In genomic region chr21:42513985-42514882, GRCh38 we compare ENCODE assay signal across 8 cellular contexts. TPM values are rescaled to one million over a fixed set of nuclear protein-coding genes. Genes with fewer than 3 reads are reported as not detected.
DNase-seq lines count a peak whose midpoint lies in the region; ATAC-seq and TF ChIP-seq lines count a peak whose summit lies in the region.

No MANE protein-coding gene starts in this region.

- peak; percentile 45 for ATAC-seq in GM21515 (IDR thresholded peaks at IDR 0.05; ENCODE audit: unreplicated experiment)
- peak; percentile 80 to 85 for ATAC-seq in natural killer cell treated with Interleukin-12 subunit alpha and Interleukin-12 subunit beta and Interleukin-15 and Interleukin-18, amount 100 ng/mL, for 72 hours
- no peak for ATAC-seq in HG03135 (IDR thresholded peaks at IDR 0.05; ENCODE audit: unreplicated experiment)

- DNase-seq in COLO668 (lab: John Stamatoyannopoulos, UW; ENCODE audit: unreplicated experiment) (peak; percentile 87), NCI-H1694 treated with DMSO at 0.1 percent for 48 hours (lab: John Stamatoyannopoulos, UW) (peak; percentile 36), epithelial cell of esophagus (ENCODE audit: low read depth) (peak; percentile 43), testis (peak; percentile 34)
- DNase-seq in activated CD8-positive, alpha-beta memory T cell treated with anti-CD3 and anti-CD28 coated beads for 48 hours (ENCODE audit: low read depth in 2 of 3, low spot score in 2 of 3), result peak in 2 of 3 experiments; percentile 31 to 41
- peak; percentile 73 for DNase-seq in natural killer cell treated with Interleukin-12 subunit alpha and Interleukin-12 subunit beta and Interleukin-15 and Interleukin-18, amount 100 ng/mL, for 72 hours (ENCODE audit: low spot score)

- H3K4me1 Mint-ChIP-seq in natural killer cell treated with Interleukin-12 subunit alpha and Interleukin-12 subunit beta and Interleukin-15 and Interleukin-18, amount 100 ng/mL, for 72 hours (ENCODE audit: low read depth in 2 of 2), result peaks cover 14 to 24% of the 10 kb centered on the region in 2 donors

- peak overlapping the region; percentile 55 to 73 for H3K27ac ChIP-seq in testis

- peak overlapping the region; percentile 52 to 62 for H3K27ac Mint-ChIP-seq in natural killer cell treated with Interleukin-12 subunit alpha and Interleukin-12 subunit beta and Interleukin-15 and Interleukin-18, amount 100 ng/mL, for 72 hours

- no peaks in the 10 kb centered on the region for H3K36me3 Mint-ChIP-seq in natural killer cell treated with Interleukin-12 subunit alpha and Interleukin-12 subunit beta and Interleukin-15 and Interleukin-18, amount 100 ng/mL, for 72 hours

- TF ChIP-seq CTCF in epithelial cell of esophagus (IDR thresholded peaks at IDR 0.05; ENCODE audit: insufficient read depth, low read depth, low read length, missing control alignments) (no peak), testis (IDR thresholded peaks at IDR 0.05) (no peak)

- WGBS in testis, 2 donors, result 0 to 1% methylated on average over 5 to 53 of the region's 77 CpGs

- no peaks in the 10 kb centered on the region for H3K27me3 ChIP-seq in testis

- TF ChIP-seq POLR2A in testis (IDR thresholded peaks at IDR 0.05), result no peak

- no peaks in the 10 kb centered on the region for H3K4me1 ChIP-seq in testis

- H3K36me3 ChIP-seq in testis (ENCODE audit: low read depth, missing control alignments), result no peaks in the 10 kb centered on the region

- peak overlapping the region; percentile 80 for H3K4me3 Mint-ChIP-seq in natural killer cell treated with Interleukin-12 subunit alpha and Interleukin-12 subunit beta and Interleukin-15 and Interleukin-18, amount 100 ng/mL, for 72 hours

- H3K9me3 ChIP-seq in testis, result no peaks in the 10 kb centered on the region

- intact Hi-C loops in testis (cut with DNase I; ENCODE audit: low total_unique reads), result no loop called here

- H3K4me3 ChIP-seq in epithelial cell of esophagus (ENCODE audit: low read length), result peak overlapping the region; percentile 69
- peak overlapping the region; percentile 70 to 82 for H3K4me3 ChIP-seq in testis

- H3K27me3 Mint-ChIP-seq in natural killer cell treated with Interleukin-12 subunit alpha and Interleukin-12 subunit beta and Interleukin-15 and Interleukin-18, amount 100 ng/mL, for 72 hours, result peaks cover 0 to 3% of the 10 kb centered on the region in 2 donors

- no peaks in the 10 kb centered on the region for H3K9me3 Mint-ChIP-seq in natural killer cell treated with Interleukin-12 subunit alpha and Interleukin-12 subunit beta and Interleukin-15 and Interleukin-18, amount 100 ng/mL, for 72 hours

RNA-seq across cellular contexts. Expression of gene SLC37A1, which starts 0.6 kb away (rescaled TPM):
- total RNA-seq in natural killer cell treated with Interleukin-12 subunit alpha and Interleukin-12 subunit beta and Interleukin-15 and Interleukin-18, amount 100 ng/mL, for 72 hours, result 10 to 100 TPM; 17.2 to 22.5 TPM
- total RNA-seq in testis, result 10 to 100 TPM; 22.6 to 24.3 TPM
- 48.3 TPM for polyA plus RNA-seq in testis (ENCODE audit: insufficient read depth, low read depth, low replicate concordance)

RNA-seq across cellular contexts. Expression of gene RSPH1, which starts 18.2 kb away (rescaled TPM):
- total RNA-seq in natural killer cell treated with Interleukin-12 subunit alpha and Interleukin-12 subunit beta and Interleukin-15 and Interleukin-18, amount 100 ng/mL, for 72 hours, result under 1 TPM in 1 of 2 donors, not detected in 1; 0.25 TPM
- total RNA-seq in testis, result 10 to 100 TPM; 10.4 to 20.8 TPM
- 59.6 TPM for polyA plus RNA-seq in testis (ENCODE audit: insufficient read depth, low read depth, low replicate concordance)

Comparison
In these comparisons a context has a peak if more than half of its experiments do, and no peak if none do; other contexts are left out.
1. DNase-seq: peak in every context shown above with its lines; median percentile 87 in COLO668; 73 in natural killer cell treated with Interleukin-12 subunit alpha and Interleukin-12 subunit beta and Interleukin-15 and Interleukin-18, amount 100 ng/mL, for 72 hours; 43 in epithelial cell of esophagus; 36 in NCI-H1694 treated with DMSO at 0.1 percent for 48 hours; 36 in activated CD8-positive, alpha-beta memory T cell treated with anti-CD3 and anti-CD28 coated beads for 48 hours; 34 in testis.
2. RNA of gene RSPH1, which starts 18.2 kb away (total RNA-seq): 10.4 to 20.8 TPM in testis; 0.25 TPM in natural killer cell treated with Interleukin-12 subunit alpha and Interleukin-12 subunit beta and Interleukin-15 and Interleukin-18, amount 100 ng/mL, for 72 hours; every median in the first group is over 4 times any median in the second.